36 cellular contexts compared by ENCODE assay signal in the genomic region with DNA sequence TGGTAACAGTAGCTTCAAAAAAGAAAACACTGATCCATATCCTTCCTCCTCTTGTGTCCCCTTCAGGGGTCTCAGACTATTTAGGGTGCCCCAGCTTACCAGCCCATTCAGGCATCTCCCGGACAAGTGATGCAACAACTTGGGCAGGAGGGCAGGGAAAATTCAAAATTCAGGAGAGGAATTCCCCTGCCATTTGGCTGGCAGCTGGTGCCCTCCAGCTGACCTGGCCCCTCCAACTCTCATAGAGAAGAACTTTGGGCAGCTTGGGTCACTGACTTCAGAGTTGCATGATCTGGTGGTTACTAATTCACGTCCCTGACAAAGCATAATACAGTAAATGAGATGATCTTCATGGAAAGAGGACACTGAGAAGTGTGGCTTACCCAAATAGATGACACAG. TPM values are rescaled to one million over a fixed set of nuclear protein-coding genes. Genes with fewer than 3 reads are reported as not detected.
DNase-seq lines count a peak whose midpoint lies in the region; ATAC-seq, FAIRE-seq and TF ChIP-seq lines count a peak whose summit lies in the region.
"Had no signal": no experiment of that assay in that cellular context is flagged by ENCODE, and none has a peak within 500 bp of the region (broad histone marks: within the 10 kb centered on the region; RNA-seq: fewer than 3 reads in every experiment).

TSS of gene FCAMR (minus strand) at position 55 of the 400 bp plus-strand sequence. CDS start 335 bp downstream, outside the sequence.

- no peak for TF ChIP-seq POLR2A in body of pancreas (IDR thresholded peaks at IDR 0.05)

- H3K36me3 ChIP-seq in BLaER1 (no peaks in the 10 kb centered on the region), DND-41 (ENCODE audit: insufficient read depth, low read length) (no peaks in the 10 kb centered on the region), body of pancreas (replicated peaks in 1 of 2; ENCODE audit: insufficient read depth in 1 of 2, low read depth in 2 of 2) (no peaks in the 10 kb centered on the region), mucosa of rectum (ENCODE audit: control insufficient read depth in 2 of 2, insufficient read depth in 2 of 2, low read length in 2 of 2) (no peaks in the 10 kb centered on the region)
- H3K36me3 ChIP-seq: brain microvascular endothelial cell, gastrocnemius medialis, left lung, vagina had no signal

- H3K9ac ChIP-seq in BLaER1 (no peak within 1 kb of the TSS), DND-41 (ENCODE audit: low read depth, low read length) (no peak within 1 kb of the TSS), mucosa of rectum (ENCODE audit: low read depth in 1 of 2, low read length in 2 of 2) (peak within 1 kb of the TSS; percentile 15 to 41)
- H3K9ac ChIP-seq: parathyroid adenoma had no signal

- no peaks in the 10 kb centered on the region for H4K20me1 ChIP-seq in BLaER1
- H4K20me1 ChIP-seq in DND-41 (ENCODE audit: insufficient read depth, low read length) = no peaks in the 10 kb centered on the region

- DNase-seq in DND-41 (no peak), body of pancreas (no peak), cerebellar nuclear complex (lab: John Stamatoyannopoulos, UW) (no peak), Kasumi-1 (lab: John Stamatoyannopoulos, UW) (no peak), HTR-8/SVneo (ENCODE audit: insufficient read length, low spot score) (no peak)
- DNase-seq in stimulated activated naive CD4-positive, alpha-beta T cell (lab: John Stamatoyannopoulos, UW) = no peak
- DNase-seq: ACHN; activated CD4-positive, alpha-beta memory T cell treated with anti-CD3 and anti-CD28 coated beads for 36 hours; activated CD4-positive, alpha-beta T cell treated with anti-CD3 and anti-CD28 coated beads for 1 hour; activated naive CD4-positive, alpha-beta T cell treated with Interleukin-2 at 50 U/mL for 16 hours; amniotic stem cell; brain microvascular endothelial cell; DMS53; gastrocnemius medialis; GDM1; left lung; mesenchymal stem cell; NCI-H1417 treated with DMSO at 0.1 percent for 48 hours; NCI-H2081 treated with DMSO at 0.1 percent for 48 hours; NCI-H345; NCI-H69; retina; Right ventricle myocardium superior; stimulated activated CD4-positive, alpha-beta T cell treated with anti-CD3 and anti-CD28 coated beads, Interleukin-1b, Interleukin-23, amount 100 ng/mL, for 48 hours; testis had no signal

- WGBS in body of pancreas, 2 donors = 73 to 82% methylated on average over 2 of the region's 2 CpGs

- TF ChIP-seq CTCF in DND-41 (IDR thresholded peaks at IDR 0.05; ENCODE audit: borderline replicate concordance, extremely low read depth, low read length, poor library complexity, severe bottlenecking) (no peak), body of pancreas (IDR thresholded peaks at IDR 0.05) (no peak)

- H3K4me3 ChIP-seq in BLaER1 (no peak within 1 kb of the TSS), DND-41 (ENCODE audit: low read depth in 1 of 2, low read length in 2 of 2) (no peak within 1 kb of the TSS), body of pancreas (no peak within 1 kb of the TSS), mucosa of rectum (ENCODE audit: low read length in 2 of 2) (no peak within 1 kb of the TSS)
- H3K4me3 ChIP-seq: gastrocnemius medialis, left lung, testis, vagina had no signal

- H3K27me3 ChIP-seq in BLaER1 = no peaks in the 10 kb centered on the region
- no peaks in the 10 kb centered on the region for H3K27me3 ChIP-seq in DND-41 (ENCODE audit: insufficient read depth, low read length, poor library complexity)
- H3K27me3 ChIP-seq in body of pancreas = no peaks in the 10 kb centered on the region
- no peaks in the 10 kb centered on the region for H3K27me3 ChIP-seq in mucosa of rectum (ENCODE audit: control insufficient read depth in 2 of 2, insufficient read depth in 2 of 2, low read length in 2 of 2)
- H3K27me3 ChIP-seq: gastrocnemius medialis, testis, vagina had no signal

- intact Hi-C loops in body of pancreas (cut with DNase I) = loop anchor here (5.0 kb wide), 1 partner anchor 48 kb away; the partner anchor contains the start of gene FCMR

- no peak for FAIRE-seq in HTR-8/SVneo (lab: Jason Lieb, UNC)
- FAIRE-seq: endothelial cell of umbilical vein had no signal

- no peaks in the 10 kb centered on the region for H3K79me2 ChIP-seq in DND-41 (ENCODE audit: insufficient read depth, low read length)
- H3K79me2 ChIP-seq: parathyroid adenoma had no signal

- H3K4me2 ChIP-seq in BLaER1 = peak within 1 kb of the TSS; percentile 11; the same call in 1 of the 2 replicates
- no peak within 1 kb of the TSS for H3K4me2 ChIP-seq in DND-41 (ENCODE audit: insufficient read depth, low read length)

- H2AFZ ChIP-seq in DND-41 (ENCODE audit: low read depth, low read length) = no peak within 1 kb of the TSS
- H2AFZ ChIP-seq: parathyroid adenoma had no signal

- no peak for ATAC-seq in DND-41 (ENCODE audit: insufficient read depth, low read depth)
- no peak for ATAC-seq in body of pancreas
- ATAC-seq: gastrocnemius medialis, left lung had no signal

- H3K27ac ChIP-seq in BLaER1 (no peak within 1 kb of the TSS), DND-41 (ENCODE audit: low read length) (peak within 1 kb of the TSS; percentile 23; the same call in 1 of the 2 replicates), body of pancreas (peak within 1 kb of the TSS in 3 of 4 donors; percentile 9 to 51 (median 50)), mucosa of rectum (ENCODE audit: low read depth in 2 of 2, low read length in 2 of 2) (peak within 1 kb of the TSS; percentile 84 to 91)
- H3K27ac ChIP-seq: brain microvascular endothelial cell, gastrocnemius medialis, left lung, parathyroid adenoma, testis, vagina had no signal

- H3K9me3 ChIP-seq in BLaER1 = no peaks in the 10 kb centered on the region
- no peaks in the 10 kb centered on the region for H3K9me3 ChIP-seq in DND-41 (ENCODE audit: insufficient read depth, low read length, severe bottlenecking)
- no peaks in the 10 kb centered on the region for H3K9me3 ChIP-seq in body of pancreas
- H3K9me3 ChIP-seq in mucosa of rectum (ENCODE audit: control insufficient read depth in 2 of 2, low read length in 2 of 2) = no peaks in the 10 kb centered on the region
- H3K9me3 ChIP-seq: gastrocnemius medialis, left lung, testis, vagina had no signal

- H3K4me1 ChIP-seq in BLaER1 (peaks cover 23% of the 10 kb centered on the region), DND-41 (ENCODE audit: insufficient read depth, low read length) (peaks cover 30% of the 10 kb centered on the region), body of pancreas (peaks cover 16% of the 10 kb centered on the region), mucosa of rectum (ENCODE audit: control insufficient read depth in 2 of 2, insufficient read depth in 2 of 2, low read length in 2 of 2) (peaks cover 68 to 79% of the 10 kb centered on the region in 2 donors)
- H3K4me1 ChIP-seq: gastrocnemius medialis, parathyroid adenoma, vagina had no signal

RNA-seq across cellular contexts. Expression of gene FCAMR, which starts in this region (rescaled TPM):
- total RNA-seq in body of pancreas = not detected
- total RNA-seq: activated CD4-positive, alpha-beta memory T cell treated with anti-CD3 and anti-CD28 coated beads for 36 hours; activated T-helper 1 cell treated with anti-CD3 and anti-CD28 coated beads, Interleukin-12 subunit alpha, Interleukin-12 subunit beta, Interleukin-2, Interleukin-4 antibody, amounts not matched to agents 30 ng/mL and 10 ng/mL and 1 ng/mL, durations not matched to agents 14 hours and 24 hours and 36 hours; B cell; cerebellum; endothelial cell of umbilical vein; fibroblast of lung; gastrocnemius medialis; H4; left lung; MCF 10A; Right ventricle myocardium superior; vagina had no signal

Comparison
In these comparisons a context has a peak if more than half of its experiments do, and no peak if none do; other contexts are left out.
1. H3K9ac ChIP-seq: peak in mucosa of rectum (2 of 2); none in BLaER1 (single experiment) and DND-41 (single experiment).